ENCODE assay signal across 15 cellular contexts in genomic region chr5:44189255-44189654, GRCh38.
DNase-seq lines count a peak whose midpoint lies in the region; ATAC-seq and TF ChIP-seq lines count a peak whose summit lies in the region.
"Had no signal": no experiment of that assay in that cellular context is flagged by ENCODE, and none has a peak within 500 bp of the region (broad histone marks: within the 10 kb centered on the region; RNA-seq: fewer than 3 reads in every experiment).

No MANE protein-coding gene starts in this region.

- H2AFZ ChIP-seq in MM.1S (ENCODE audit: low read length), result no peak overlapping the region
- H2AFZ ChIP-seq: GM23338 had no signal

- no peaks in the 10 kb centered on the region for H3K9me2 ChIP-seq in MM.1S (replicated peaks; ENCODE audit: insufficient read depth, low read length)

- H3K4me1 Mint-ChIP-seq in natural killer cell, result no peaks in the 10 kb centered on the region
- H3K4me1 Mint-ChIP-seq: CD4-positive, alpha-beta memory T cell; GM23338; H9 had no signal

- H3K36me3 ChIP-seq in MM.1S (replicated peaks; ENCODE audit: insufficient read depth, low read length), result 0 out of 2 replicates have a peak, but pooled peaks cover 3% of the 10 kb centered on the region

- ATAC-seq in HG03521 (IDR thresholded peaks at IDR 0.05; ENCODE audit: unreplicated experiment) (no peak), natural killer cell (no peak)
- ATAC-seq: GM23338, HCT116 had no signal

- peaks cover 10% of the 10 kb centered on the region for H3K36me3 Mint-ChIP-seq in natural killer cell
- H3K36me3 Mint-ChIP-seq: CD4-positive, alpha-beta memory T cell had no signal

- peak overlapping the region; percentile 23; the same call in 1 of the 2 replicates for H3K4me2 ChIP-seq in MM.1S (ENCODE audit: low read depth, low read length)
- H3K4me2 ChIP-seq: GM23338 had no signal

- H3K4me1 ChIP-seq in MM.1S (ENCODE audit: low read length), result peaks cover 16% of the 10 kb centered on the region
- H3K4me1 ChIP-seq: Caco-2 had no signal

- H3K79me2 ChIP-seq in MM.1S (ENCODE audit: low read length), result no peaks in the 10 kb centered on the region

- intact Hi-C loops in natural killer cell (cut with micrococcal nuclease), result no loop called here

- H3K27me3 ChIP-seq in MM.1S (replicated peaks; ENCODE audit: insufficient read depth, low read length), result no peaks in the 10 kb centered on the region

- H3K9me3 ChIP-seq in MM.1S (replicated peaks; ENCODE audit: insufficient read depth, low read length), result no peaks in the 10 kb centered on the region
- H3K9me3 ChIP-seq: Caco-2 had no signal

- H3K27ac Mint-ChIP-seq in natural killer cell, result no peak overlapping the region
- H3K27ac Mint-ChIP-seq: CD4-positive, alpha-beta memory T cell; GM23338; H9 had no signal

- H3K4me3 ChIP-seq in MM.1S (ENCODE audit: low read length), result no peak overlapping the region
- H3K4me3 ChIP-seq: GM23338 had no signal

- DNase-seq in CMK (ENCODE audit: low read depth) (peak; percentile 15), MM.1S (peak; percentile 53), OCI-M1 (lab: John Stamatoyannopoulos, UW) (peak; percentile 50), A172 (ENCODE audit: low spot score) (no peak), natural killer cell (no peak)
- DNase-seq: 8988T, C1 segment of cervical spinal cord, Caco-2, DMS153, DND-41, H9 had no signal

- H3K9ac ChIP-seq in MM.1S (ENCODE audit: low read length), result no peak overlapping the region

- H3K9me3 Mint-ChIP-seq in natural killer cell, result peaks cover 9% of the 10 kb centered on the region in 2 donors
- H3K9me3 Mint-ChIP-seq: GM23338 had no signal

- TF ChIP-seq CTCF in MM.1S (IDR thresholded peaks at IDR 0.05; ENCODE audit: low read length), result no peak
- no peak for TF ChIP-seq CTCF in natural killer cell (IDR thresholded peaks at IDR 0.05)

- H3K27me3 Mint-ChIP-seq in natural killer cell (ENCODE audit: low read depth in 2 of 2), result no peaks in the 10 kb centered on the region
- H3K27me3 Mint-ChIP-seq: CD4-positive, alpha-beta memory T cell had no signal

- H3K4me3 Mint-ChIP-seq in natural killer cell, result no peak overlapping the region
- H3K4me3 Mint-ChIP-seq: CD4-positive, alpha-beta memory T cell; GM23338; H9 had no signal

- no peaks in the 10 kb centered on the region for H3F3A ChIP-seq in MM.1S (ENCODE audit: insufficient read depth, low read length)

- H4K20me1 ChIP-seq in MM.1S (ENCODE audit: insufficient read depth, low read length), result no peaks in the 10 kb centered on the region

- no peak overlapping the region for H3K27ac ChIP-seq in MM.1S (ENCODE audit: low read length)

Comparison
In these comparisons a context has a peak if more than half of its experiments do, and no peak if none do; other contexts are left out.
1. DNase-seq: peak in CMK (single experiment), MM.1S (single experiment) and OCI-M1 (single experiment); none in A172 (single experiment) and natural killer cell (single experiment).